Comparison of ENCODE assay signal across 1 cellular context in the genomic region with DNA sequence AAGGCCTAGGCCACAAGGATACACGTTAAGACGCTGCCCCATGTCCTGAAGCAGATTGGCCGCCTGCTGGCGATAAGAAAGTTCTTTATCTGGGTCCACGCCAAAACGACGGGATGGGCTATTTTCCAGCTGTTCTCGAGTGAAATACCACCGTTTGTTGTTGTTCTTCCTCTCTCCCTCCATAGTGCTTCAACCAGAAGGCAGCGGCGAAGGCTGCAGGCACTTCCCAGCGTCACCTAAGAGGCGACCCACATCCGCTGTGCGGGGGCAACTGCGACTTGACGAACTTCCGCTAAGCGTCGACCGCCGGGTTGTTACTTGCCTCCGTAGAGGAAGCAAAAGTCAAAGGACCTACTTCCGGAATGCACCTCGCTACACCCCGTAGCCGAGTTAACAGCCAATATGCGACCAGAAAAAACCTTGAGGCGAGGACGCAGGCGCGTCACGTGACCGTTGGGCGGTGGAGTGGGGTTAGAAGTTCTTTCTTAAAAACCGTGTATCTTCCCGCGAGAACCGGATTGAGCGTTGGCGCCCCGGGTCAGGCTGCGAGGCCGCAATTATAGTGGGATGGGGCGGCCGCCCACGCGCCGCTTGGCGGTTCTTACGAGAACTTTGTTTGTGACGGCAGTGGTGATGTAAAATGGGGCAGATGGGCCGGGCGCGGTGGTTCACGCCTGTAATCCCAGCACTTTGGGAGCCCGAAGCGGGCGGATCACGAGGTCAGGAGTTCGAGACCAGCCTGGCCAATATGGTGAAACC.
TF ChIP-seq lines count a peak whose summit lies in the region.

A gene (minus strand): TSS at position 215 of the 759 bp plus-strand sequence. CDS start 32 bp downstream, at position 183.

TF ChIP-seq in HepG2, 621 proteins besides CTCF, POLR2A, EP300 and RAD21 (continued from another document and continues in another):
- TF ChIP-seq MED13 (CRISPR knock-in tag; IDR thresholded peaks at IDR 0.05) (peak; percentile 49; the same call in 1 of the 2 replicates), ZNF556 (CRISPR knock-in tag; IDR thresholded peaks at IDR 0.05; ENCODE audit: borderline replicate concordance) (no peak; the same call in 1 of the 2 replicates), RELA (CRISPR knock-in tag; IDR thresholded peaks at IDR 0.05) (no peak), TBP (CRISPR knock-in tag; IDR thresholded peaks at IDR 0.05) (no peak), AGO2 (optimal IDR thresholded peaks at IDR 0.05; ENCODE audit: low read depth, low read length) (no peak), KLF16 (CRISPR knock-in tag; IDR thresholded peaks at IDR 0.05) (peak in 1 of 2 experiments; percentile 74; a peak in 2 of 4 replicates), PITX1 (CRISPR knock-in tag; IDR thresholded peaks at IDR 0.05) (no peak), ZNF292 (CRISPR knock-in tag; IDR thresholded peaks at IDR 0.05; ENCODE audit: borderline replicate concordance, low read depth) (peak; percentile 49; the same call in 1 of the 2 replicates), KMT2A (CRISPR knock-in tag; IDR thresholded peaks at IDR 0.05) (peak; percentile 73; the same call in 1 of the 2 replicates), ZKSCAN5 (CRISPR knock-in tag; IDR thresholded peaks at IDR 0.05) (no peak), TGIF2 (CRISPR knock-in tag; IDR thresholded peaks at IDR 0.05) (peak; percentile 83), HDAC2 (CRISPR knock-in tag; IDR thresholded peaks at IDR 0.05) (peak; percentile 80), HNF4A (CRISPR knock-in tag; IDR thresholded peaks at IDR 0.05) (peak; percentile 52; the same call in 1 of the 2 replicates), ZNF317 (CRISPR knock-in tag; IDR thresholded peaks at IDR 0.05) (peak; percentile 62; the same call in 1 of the 2 replicates), ZNF605 (CRISPR knock-in tag; IDR thresholded peaks at IDR 0.05) (peak; percentile 99), NR3C1 (CRISPR knock-in tag; IDR thresholded peaks at IDR 0.05) (no peak), CAMTA2 (CRISPR knock-in tag; IDR thresholded peaks at IDR 0.05; ENCODE audit: borderline replicate concordance) (peak; percentile 80; the same call in 1 of the 2 replicates), MZF1 (CRISPR knock-in tag; IDR thresholded peaks at IDR 0.05; ENCODE audit: borderline replicate concordance) (0 out of 2 replicates have a peak, but pooled peaks have one; percentile 65), NFE2L2 (IDR thresholded peaks at IDR 0.05; ENCODE audit: low read length) (no peak), ZNF773 (CRISPR knock-in tag; IDR thresholded peaks at IDR 0.05; ENCODE audit: borderline replicate concordance) (no peak), ZNF619 (CRISPR knock-in tag; IDR thresholded peaks at IDR 0.05) (0 out of 2 replicates have a peak, but pooled peaks have one; percentile 54), REPIN1 (CRISPR knock-in tag; IDR thresholded peaks at IDR 0.05; ENCODE audit: borderline replicate concordance, low read depth) (peak; percentile 93)
- TF ChIP-seq, protein P1, sequence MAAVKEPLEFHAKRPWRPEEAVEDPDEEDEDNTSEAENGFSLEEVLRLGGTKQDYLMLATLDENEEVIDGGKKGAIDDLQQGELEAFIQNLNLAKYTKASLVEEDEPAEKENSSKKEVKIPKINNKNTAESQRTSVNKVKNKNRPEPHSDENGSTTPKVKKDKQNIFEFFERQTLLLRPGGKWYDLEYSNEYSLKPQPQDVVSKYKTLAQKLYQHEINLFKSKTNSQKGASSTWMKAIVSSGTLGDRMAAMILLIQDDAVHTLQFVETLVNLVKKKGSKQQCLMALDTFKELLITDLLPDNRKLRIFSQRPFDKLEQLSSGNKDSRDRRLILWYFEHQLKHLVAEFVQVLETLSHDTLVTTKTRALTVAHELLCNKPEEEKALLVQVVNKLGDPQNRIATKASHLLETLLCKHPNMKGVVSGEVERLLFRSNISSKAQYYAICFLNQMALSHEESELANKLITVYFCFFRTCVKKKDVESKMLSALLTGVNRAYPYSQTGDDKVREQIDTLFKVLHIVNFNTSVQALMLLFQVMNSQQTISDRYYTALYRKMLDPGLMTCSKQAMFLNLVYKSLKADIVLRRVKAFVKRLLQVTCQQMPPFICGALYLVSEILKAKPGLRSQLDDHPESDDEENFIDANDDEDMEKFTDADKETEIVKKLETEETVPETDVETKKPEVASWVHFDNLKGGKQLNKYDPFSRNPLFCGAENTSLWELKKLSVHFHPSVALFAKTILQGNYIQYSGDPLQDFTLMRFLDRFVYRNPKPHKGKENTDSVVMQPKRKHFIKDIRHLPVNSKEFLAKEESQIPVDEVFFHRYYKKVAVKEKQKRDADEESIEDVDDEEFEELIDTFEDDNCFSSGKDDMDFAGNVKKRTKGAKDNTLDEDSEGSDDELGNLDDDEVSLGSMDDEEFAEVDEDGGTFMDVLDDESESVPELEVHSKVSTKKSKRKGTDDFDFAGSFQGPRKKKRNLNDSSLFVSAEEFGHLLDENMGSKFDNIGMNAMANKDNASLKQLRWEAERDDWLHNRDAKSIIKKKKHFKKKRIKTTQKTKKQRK (IDR thresholded peaks at IDR 0.05; ENCODE audit: low read length): no peak
- TF ChIP-seq, protein P2, sequence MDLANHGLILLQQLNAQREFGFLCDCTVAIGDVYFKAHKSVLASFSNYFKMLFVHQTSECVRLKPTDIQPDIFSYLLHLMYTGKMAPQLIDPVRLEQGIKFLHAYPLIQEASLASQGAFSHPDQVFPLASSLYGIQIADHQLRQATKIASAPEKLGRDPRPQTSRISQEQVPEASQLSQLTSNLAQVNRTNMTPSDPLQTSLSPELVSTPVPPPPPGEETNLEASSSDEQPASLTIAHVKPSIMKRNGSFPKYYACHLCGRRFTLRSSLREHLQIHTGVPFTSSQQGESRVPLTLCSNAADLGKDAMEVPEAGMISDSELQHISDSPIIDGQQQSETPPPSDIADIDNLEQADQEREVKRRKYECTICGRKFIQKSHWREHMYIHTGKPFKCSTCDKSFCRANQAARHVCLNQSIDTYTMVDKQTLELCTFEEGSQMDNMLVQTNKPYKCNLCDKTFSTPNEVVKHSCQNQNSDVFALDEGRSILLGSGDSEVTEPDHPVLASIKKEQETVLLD (CRISPR knock-in tag; IDR thresholded peaks at IDR 0.05; ENCODE audit: low read depth): peak; percentile 86
- TF ChIP-seq, protein P3, sequence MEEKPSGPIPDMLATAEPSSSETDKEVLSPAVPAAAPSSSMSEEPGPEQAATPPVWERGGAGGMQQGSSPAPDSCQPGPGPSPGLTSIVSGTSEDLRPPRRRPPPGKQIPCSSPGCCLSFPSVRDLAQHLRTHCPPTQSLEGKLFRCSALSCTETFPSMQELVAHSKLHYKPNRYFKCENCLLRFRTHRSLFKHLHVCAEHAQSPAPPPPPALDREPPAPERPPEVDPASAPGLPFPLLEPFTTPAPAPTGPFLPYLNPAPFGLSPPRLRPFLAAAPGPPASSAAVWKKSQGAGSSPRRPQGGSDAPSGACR (CRISPR knock-in tag; IDR thresholded peaks at IDR 0.05): 0 out of 2 replicates have a peak, but pooled peaks have one; percentile 20
- TF ChIP-seq, protein P4, sequence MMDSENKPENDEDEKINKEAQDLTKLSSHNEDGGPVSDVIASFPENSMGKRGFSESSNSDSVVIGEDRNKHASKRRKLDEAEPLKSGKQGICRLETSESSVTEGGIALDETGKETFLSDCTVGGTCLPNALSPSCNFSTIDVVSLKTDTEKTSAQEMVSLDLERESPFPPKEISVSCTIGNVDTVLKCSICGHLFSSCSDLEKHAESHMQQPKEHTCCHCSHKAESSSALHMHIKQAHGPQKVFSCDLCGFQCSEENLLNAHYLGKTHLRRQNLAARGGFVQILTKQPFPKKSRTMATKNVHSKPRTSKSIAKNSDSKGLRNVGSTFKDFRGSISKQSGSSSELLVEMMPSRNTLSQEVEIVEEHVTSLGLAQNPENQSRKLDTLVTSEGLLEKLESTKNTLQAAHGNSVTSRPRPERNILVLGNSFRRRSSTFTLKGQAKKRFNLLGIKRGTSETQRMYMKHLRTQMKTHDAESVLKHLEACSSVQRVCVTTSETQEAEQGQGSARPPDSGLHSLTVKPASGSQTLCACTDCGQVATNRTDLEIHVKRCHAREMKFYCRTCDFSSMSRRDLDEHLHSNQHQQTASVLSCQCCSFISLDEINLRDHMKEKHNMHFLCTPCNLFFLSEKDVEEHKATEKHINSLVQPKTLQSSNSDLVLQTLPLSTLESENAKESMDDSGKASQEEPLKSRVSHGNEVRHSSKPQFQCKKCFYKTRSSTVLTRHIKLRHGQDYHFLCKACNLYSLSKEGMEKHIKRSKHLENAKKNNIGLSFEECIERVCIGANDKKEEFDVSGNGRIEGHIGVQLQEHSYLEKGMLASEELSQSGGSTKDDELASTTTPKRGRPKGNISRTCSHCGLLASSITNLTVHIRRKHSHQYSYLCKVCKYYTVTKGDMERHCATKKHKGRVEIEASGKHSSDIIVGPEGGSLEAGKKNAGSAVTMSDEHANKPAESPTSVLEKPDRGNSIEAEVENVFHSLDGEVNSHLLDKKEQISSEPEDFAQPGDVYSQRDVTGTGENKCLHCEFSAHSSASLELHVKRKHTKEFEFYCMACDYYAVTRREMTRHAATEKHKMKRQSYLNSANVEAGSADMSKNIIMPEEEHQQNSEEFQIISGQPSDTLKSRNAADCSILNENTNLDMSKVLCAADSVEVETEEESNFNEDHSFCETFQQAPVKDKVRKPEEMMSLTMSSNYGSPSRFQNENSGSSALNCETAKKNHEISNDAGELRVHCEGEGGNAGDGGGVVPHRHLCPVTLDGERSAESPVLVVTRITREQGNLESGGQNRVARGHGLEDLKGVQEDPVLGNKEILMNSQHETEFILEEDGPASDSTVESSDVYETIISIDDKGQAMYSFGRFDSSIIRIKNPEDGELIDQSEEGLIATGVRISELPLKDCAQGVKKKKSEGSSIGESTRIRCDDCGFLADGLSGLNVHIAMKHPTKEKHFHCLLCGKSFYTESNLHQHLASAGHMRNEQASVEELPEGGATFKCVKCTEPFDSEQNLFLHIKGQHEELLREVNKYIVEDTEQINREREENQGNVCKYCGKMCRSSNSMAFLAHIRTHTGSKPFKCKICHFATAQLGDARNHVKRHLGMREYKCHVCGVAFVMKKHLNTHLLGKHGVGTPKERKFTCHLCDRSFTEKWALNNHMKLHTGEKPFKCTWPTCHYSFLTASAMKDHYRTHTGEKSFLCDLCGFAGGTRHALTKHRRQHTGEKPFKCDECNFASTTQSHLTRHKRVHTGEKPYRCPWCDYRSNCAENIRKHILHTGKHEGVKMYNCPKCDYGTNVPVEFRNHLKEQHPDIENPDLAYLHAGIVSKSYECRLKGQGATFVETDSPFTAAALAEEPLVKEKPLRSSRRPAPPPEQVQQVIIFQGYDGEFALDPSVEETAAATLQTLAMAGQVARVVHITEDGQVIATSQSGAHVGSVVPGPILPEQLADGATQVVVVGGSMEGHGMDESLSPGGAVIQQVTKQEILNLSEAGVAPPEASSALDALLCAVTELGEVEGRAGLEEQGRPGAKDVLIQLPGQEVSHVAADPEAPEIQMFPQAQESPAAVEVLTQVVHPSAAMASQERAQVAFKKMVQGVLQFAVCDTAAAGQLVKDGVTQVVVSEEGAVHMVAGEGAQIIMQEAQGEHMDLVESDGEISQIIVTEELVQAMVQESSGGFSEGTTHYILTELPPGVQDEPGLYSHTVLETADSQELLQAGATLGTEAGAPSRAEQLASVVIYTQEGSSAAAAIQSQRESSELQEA (CRISPR knock-in tag; IDR thresholded peaks at IDR 0.05; ENCODE audit: not compliant biosample characterization): peak; percentile 21
- TF ChIP-seq, protein P5, sequence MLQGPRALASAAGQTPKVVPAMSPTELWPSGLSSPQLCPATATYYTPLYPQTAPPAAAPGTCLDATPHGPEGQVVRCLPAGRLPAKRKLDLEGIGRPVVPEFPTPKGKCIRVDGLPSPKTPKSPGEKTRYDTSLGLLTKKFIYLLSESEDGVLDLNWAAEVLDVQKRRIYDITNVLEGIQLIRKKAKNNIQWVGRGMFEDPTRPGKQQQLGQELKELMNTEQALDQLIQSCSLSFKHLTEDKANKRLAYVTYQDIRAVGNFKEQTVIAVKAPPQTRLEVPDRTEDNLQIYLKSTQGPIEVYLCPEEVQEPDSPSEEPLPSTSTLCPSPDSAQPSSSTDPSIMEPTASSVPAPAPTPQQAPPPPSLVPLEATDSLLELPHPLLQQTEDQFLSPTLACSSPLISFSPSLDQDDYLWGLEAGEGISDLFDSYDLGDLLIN (CRISPR knock-in tag; IDR thresholded peaks at IDR 0.05; ENCODE audit: borderline replicate concordance): no peak
- TF ChIP-seq, protein P6, sequence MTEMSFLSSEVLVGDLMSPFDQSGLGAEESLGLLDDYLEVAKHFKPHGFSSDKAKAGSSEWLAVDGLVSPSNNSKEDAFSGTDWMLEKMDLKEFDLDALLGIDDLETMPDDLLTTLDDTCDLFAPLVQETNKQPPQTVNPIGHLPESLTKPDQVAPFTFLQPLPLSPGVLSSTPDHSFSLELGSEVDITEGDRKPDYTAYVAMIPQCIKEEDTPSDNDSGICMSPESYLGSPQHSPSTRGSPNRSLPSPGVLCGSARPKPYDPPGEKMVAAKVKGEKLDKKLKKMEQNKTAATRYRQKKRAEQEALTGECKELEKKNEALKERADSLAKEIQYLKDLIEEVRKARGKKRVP (CRISPR knock-in tag; IDR thresholded peaks at IDR 0.05): peak in 1 of 2 experiments; percentile 65; a peak in 2 of 4 replicates
- TF ChIP-seq, protein P7, sequence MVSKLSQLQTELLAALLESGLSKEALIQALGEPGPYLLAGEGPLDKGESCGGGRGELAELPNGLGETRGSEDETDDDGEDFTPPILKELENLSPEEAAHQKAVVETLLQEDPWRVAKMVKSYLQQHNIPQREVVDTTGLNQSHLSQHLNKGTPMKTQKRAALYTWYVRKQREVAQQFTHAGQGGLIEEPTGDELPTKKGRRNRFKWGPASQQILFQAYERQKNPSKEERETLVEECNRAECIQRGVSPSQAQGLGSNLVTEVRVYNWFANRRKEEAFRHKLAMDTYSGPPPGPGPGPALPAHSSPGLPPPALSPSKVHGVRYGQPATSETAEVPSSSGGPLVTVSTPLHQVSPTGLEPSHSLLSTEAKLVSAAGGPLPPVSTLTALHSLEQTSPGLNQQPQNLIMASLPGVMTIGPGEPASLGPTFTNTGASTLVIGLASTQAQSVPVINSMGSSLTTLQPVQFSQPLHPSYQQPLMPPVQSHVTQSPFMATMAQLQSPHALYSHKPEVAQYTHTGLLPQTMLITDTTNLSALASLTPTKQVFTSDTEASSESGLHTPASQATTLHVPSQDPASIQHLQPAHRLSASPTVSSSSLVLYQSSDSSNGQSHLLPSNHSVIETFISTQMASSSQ (IDR thresholded peaks at IDR 0.05; ENCODE audit: low read depth): no peak; the same call in 1 of the 2 replicates
- TF ChIP-seq, protein P7 (CRISPR knock-in tag; IDR thresholded peaks at IDR 0.05; ENCODE audit: borderline replicate concordance): peak; percentile 73
- TF ChIP-seq, protein P8, sequence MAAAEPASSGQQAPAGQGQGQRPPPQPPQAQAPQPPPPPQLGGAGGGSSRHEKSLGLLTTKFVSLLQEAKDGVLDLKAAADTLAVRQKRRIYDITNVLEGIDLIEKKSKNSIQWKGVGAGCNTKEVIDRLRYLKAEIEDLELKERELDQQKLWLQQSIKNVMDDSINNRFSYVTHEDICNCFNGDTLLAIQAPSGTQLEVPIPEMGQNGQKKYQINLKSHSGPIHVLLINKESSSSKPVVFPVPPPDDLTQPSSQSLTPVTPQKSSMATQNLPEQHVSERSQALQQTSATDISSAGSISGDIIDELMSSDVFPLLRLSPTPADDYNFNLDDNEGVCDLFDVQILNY (CRISPR knock-in tag; conservative IDR thresholded peaks at IDR 0.05): no peak; the same call in 1 of the 2 replicates
